27 cellular contexts compared by ENCODE assay signal in genomic region chr13:81800433-81800832, GRCh38.
"Had no signal": no experiment of that assay in that cellular context is flagged by ENCODE, and none has a peak within 500 bp of the region (broad histone marks: within the 10 kb centered on the region; RNA-seq: fewer than 3 reads in every experiment).

No MANE protein-coding gene starts in this region.

- H3K27ac ChIP-seq: coronary artery, dorsolateral prefrontal cortex, esophagus muscularis mucosa, foreskin keratinocyte, gastroesophageal sphincter, heart left ventricle, hepatocyte had no signal

- H3K36me3 Mint-ChIP-seq: immature natural killer cell; memory B cell; naive thymus-derived CD4-positive, alpha-beta T cell had no signal

- DNase-seq: dermis blood vessel endothelial cell; dorsolateral prefrontal cortex; effector CD4-positive, alpha-beta T cell; effector memory CD4-positive, alpha-beta T cell; foreskin keratinocyte; heart left ventricle; hypothalamus; immature natural killer cell; islet precursor cell; kidney; kidney glomerular epithelial cell; left colon; left ventricle myocardium superior; mammary epithelial cell; mesendoderm; midbrain; naive thymus-derived CD4-positive, alpha-beta T cell had no signal

- H3K4me1 ChIP-seq: esophagus muscularis mucosa, foreskin keratinocyte, gastroesophageal sphincter, heart left ventricle had no signal

- H3K27me3 ChIP-seq: dorsolateral prefrontal cortex, esophagus muscularis mucosa, foreskin keratinocyte, gastroesophageal sphincter, heart left ventricle, hepatocyte had no signal

- H3K4me2 ChIP-seq: hepatocyte had no signal

- H3K27ac Mint-ChIP-seq: immature natural killer cell; memory B cell; naive thymus-derived CD4-positive, alpha-beta T cell had no signal

- H3K4me1 Mint-ChIP-seq: immature natural killer cell; memory B cell; naive thymus-derived CD4-positive, alpha-beta T cell had no signal

- H3K4me3 Mint-ChIP-seq: immature natural killer cell; memory B cell; naive thymus-derived CD4-positive, alpha-beta T cell had no signal

- ATAC-seq: foreskin keratinocyte; gastroesophageal sphincter; heart left ventricle; left colon; left lobe of liver; left ventricle myocardium superior; naive thymus-derived CD4-positive, alpha-beta T cell had no signal

- H3K79me2 ChIP-seq: hepatocyte had no signal

- H3K9me3 ChIP-seq: esophagus muscularis mucosa, gastroesophageal sphincter, heart left ventricle had no signal

- H2AFZ ChIP-seq: hepatocyte had no signal

- H3K36me3 ChIP-seq: esophagus muscularis mucosa, gastroesophageal sphincter, heart left ventricle had no signal

- H3K27me3 Mint-ChIP-seq: memory B cell; naive thymus-derived CD4-positive, alpha-beta T cell had no signal

- H3K4me3 ChIP-seq: coronary artery, dorsolateral prefrontal cortex, esophagus muscularis mucosa, gastroesophageal sphincter, heart left ventricle, hepatocyte, lung had no signal

- FAIRE-seq: colon, endothelial cell of umbilical vein, frontal cortex, kidney had no signal
